In the genomic region with DNA sequence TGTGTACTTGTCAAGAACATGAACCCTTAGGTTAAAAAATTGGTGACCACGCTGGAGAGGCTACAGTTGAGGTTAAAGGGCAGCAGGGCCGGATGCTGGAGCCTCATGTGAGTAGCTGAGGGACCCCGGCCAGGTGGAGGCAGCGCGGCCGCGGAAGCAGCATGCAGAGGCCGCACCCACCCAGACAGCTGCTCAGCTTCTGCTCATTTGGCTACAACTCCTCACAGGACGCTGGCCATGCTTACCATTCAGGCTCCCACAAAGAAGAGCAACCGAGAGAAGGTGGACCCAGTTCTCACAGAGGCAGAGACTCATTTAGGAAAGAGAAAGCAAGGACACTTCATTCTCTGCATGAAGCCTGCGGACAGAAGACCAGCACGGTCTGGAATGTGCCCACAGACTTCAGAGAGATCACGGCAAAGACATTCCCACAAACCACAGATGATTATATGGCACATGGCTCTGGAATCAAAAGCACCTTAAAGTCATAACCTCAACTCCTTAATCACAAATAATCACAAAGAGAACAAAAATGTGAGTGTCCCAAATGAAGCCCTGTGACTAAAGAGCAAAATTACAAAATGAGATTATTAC, we compare ENCODE assay signal across 11 cellular contexts.
DNase-seq lines count a peak whose midpoint lies in the region; FAIRE-seq and TF ChIP-seq lines count a peak whose summit lies in the region.
"Had no signal": no experiment of that assay in that cellular context is flagged by ENCODE, and none has a peak within 500 bp of the region (broad histone marks: within the 10 kb centered on the region; RNA-seq: fewer than 3 reads in every experiment).

No MANE protein-coding gene starts in this region.

- no peak overlapping the region for H3K23ac ChIP-seq in mesendoderm (ENCODE audit: low read length)

- H4K8ac ChIP-seq in mesendoderm (ENCODE audit: low read depth, low read length) = no peak overlapping the region

- no peak overlapping the region for H2AK5ac ChIP-seq in mesendoderm (ENCODE audit: low read length)

- no peak overlapping the region for H4K5ac ChIP-seq in mesendoderm (ENCODE audit: low read length)

- H3K56ac ChIP-seq in mesendoderm (ENCODE audit: low read length) = no peak overlapping the region

- H3K27ac ChIP-seq in brain microvascular endothelial cell (peak overlapping the region; percentile 64), mesendoderm (ENCODE audit: low read depth, low read length) (no peak overlapping the region)

- no peaks in the 10 kb centered on the region for H3K4me1 ChIP-seq in mesendoderm (ENCODE audit: control insufficient read depth, low read depth, low read length)

- DNase-seq in AG20443 (ENCODE audit: low spot score) (peak; percentile 90), HS-5 (ENCODE audit: low read depth) (peak; percentile 69), brain microvascular endothelial cell (peak; percentile 78), mesendoderm (peak; percentile 5), retina (no peak), cerebellar cortex (ENCODE audit: low spot score) (no peak), cortex of kidney (lab: John Stamatoyannopoulos, UW) (no peak), D721Med (ENCODE audit: insufficient read length, low spot score) (no peak)
- DNase-seq: NCI-H1694 had no signal

- H3K27me3 ChIP-seq in brain microvascular endothelial cell (replicated peaks) (no peaks in the 10 kb centered on the region), mesendoderm (ENCODE audit: insufficient read depth, low read length, poor library complexity) (no peaks in the 10 kb centered on the region)

- no peak overlapping the region for H3K4me2 ChIP-seq in mesendoderm (ENCODE audit: low read length)

- H3K36me3 ChIP-seq in brain microvascular endothelial cell (replicated peaks) = peaks cover 12% of the 10 kb centered on the region
- no peaks in the 10 kb centered on the region for H3K36me3 ChIP-seq in mesendoderm (ENCODE audit: control insufficient read depth, insufficient read depth, low read length)

- no peak overlapping the region for H3K18ac ChIP-seq in mesendoderm (ENCODE audit: low read length)

- H2BK120ac ChIP-seq in mesendoderm (ENCODE audit: low read depth, low read length) = no peak overlapping the region

- FAIRE-seq in D721Med (lab: Jason Lieb, UNC) = no peak
- FAIRE-seq: colon, H1 had no signal

- TF ChIP-seq CTCF in brain microvascular endothelial cell (IDR thresholded peaks at IDR 0.05; ENCODE audit: low read depth, low read length, missing control alignments) (no peak), D721Med (IDR thresholded peaks at IDR 0.05; ENCODE audit: insufficient read depth, missing control alignments) (no peak)

- no peak overlapping the region for H2BK15ac ChIP-seq in mesendoderm (replicated peaks; ENCODE audit: low read depth)

- no CpG with 5 or more reads among the region's 13 CpGs for WGBS in mesendoderm (ENCODE audit: extremely low coverage, insufficient coverage, low lambda C conversion rate)

- H3K4me3 ChIP-seq in brain microvascular endothelial cell (ENCODE audit: low read depth, low read length) = no peak overlapping the region
- no peak overlapping the region for H3K4me3 ChIP-seq in mesendoderm (ENCODE audit: low read length)

- no peak overlapping the region for H3K9ac ChIP-seq in mesendoderm (ENCODE audit: low read length)

- in situ Hi-C loops in brain microvascular endothelial cell (cut with HindIII; ENCODE audit: low pct_ligation_motif_present, low sequenced_read_pairs) = no loop called here

- no peak overlapping the region for H2BK5ac ChIP-seq in mesendoderm (ENCODE audit: low read length)

- no peak overlapping the region for H3K4ac ChIP-seq in mesendoderm (ENCODE audit: low read depth, low read length)

- H3K79me1 ChIP-seq in mesendoderm (ENCODE audit: low read length) = no peaks in the 10 kb centered on the region

- no peaks in the 10 kb centered on the region for H3K79me2 ChIP-seq in mesendoderm (ENCODE audit: control insufficient read depth, insufficient read depth, low read length)

Comparison
In these comparisons a context has a peak if more than half of its experiments do, and no peak if none do; other contexts are left out.
1. DNase-seq: peak in AG20443 (single experiment), HS-5 (single experiment), brain microvascular endothelial cell (single experiment) and mesendoderm (single experiment); none in retina (single experiment), cerebellar cortex (single experiment), cortex of kidney (single experiment) and D721Med (single experiment).